ENCODE assay signal across 20 cellular contexts in the genomic region with DNA sequence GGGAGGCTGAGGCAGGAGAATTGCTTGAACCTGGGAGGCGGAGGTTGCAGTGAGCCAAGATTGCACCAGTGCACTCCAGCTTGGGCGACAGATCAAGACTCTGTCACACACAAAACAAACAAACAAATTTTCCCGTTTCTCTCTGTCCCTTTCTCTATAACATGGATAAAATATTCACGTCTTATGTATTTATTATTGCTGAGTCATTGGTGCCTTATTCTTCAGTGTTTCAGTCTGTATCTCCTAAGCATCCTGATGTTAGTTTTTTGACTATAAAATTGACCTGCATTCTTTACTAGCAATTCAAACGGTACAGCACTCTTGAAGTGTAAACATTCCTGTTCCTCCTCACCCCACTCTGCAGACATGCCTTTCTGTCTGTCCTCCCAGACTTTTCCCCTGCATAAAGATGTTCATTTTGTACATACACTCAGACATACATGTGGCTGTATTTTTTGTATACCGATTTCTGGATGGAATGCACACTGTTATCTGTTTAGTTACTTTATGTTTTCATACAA. TPM values are rescaled to one million over a fixed set of nuclear protein-coding genes. Genes with fewer than 3 reads are reported as not detected.
DNase-seq lines count a peak whose midpoint lies in the region; ATAC-seq, FAIRE-seq and TF ChIP-seq lines count a peak whose summit lies in the region.
"Had no signal": no experiment of that assay in that cellular context is flagged by ENCODE, and none has a peak within 500 bp of the region (broad histone marks: within the 10 kb centered on the region; RNA-seq: fewer than 3 reads in every experiment).

No MANE protein-coding gene starts in this region.

- CTCF ChIA-PET in T-cell (lab: Charles Lee) = no interaction called here

- H3K9me3 ChIP-seq in kidney (ENCODE audit: control insufficient read depth in 1 of 2, low read length in 2 of 2) = no peaks in the 10 kb centered on the region
- H3K9me3 ChIP-seq: Caco-2, SJCRH30 had no signal

- no peak overlapping the region for H3K4me3 Mint-ChIP-seq in activated naive CD4-positive, alpha-beta T cell treated with anti-CD3 and anti-CD28 coated beads, Interleukin-2, amount 50 U/mL, for 24 hours
- no peak overlapping the region for H3K4me3 Mint-ChIP-seq in T-cell

- TF ChIP-seq CTCF in fibroblast of villous mesenchyme (IDR thresholded peaks at IDR 0.05; ENCODE audit: insufficient read depth, low read depth, low read length) (no peak), kidney (IDR thresholded peaks at IDR 0.05; ENCODE audit: borderline replicate concordance, extremely low read depth, insufficient read depth) (no peak)

- H3K36me3 ChIP-seq in kidney (ENCODE audit: control insufficient read depth in 1 of 2, insufficient read depth in 2 of 2, low read length in 2 of 2) = peaks cover 4% of the 10 kb centered on the region in 2 donors
- H3K36me3 ChIP-seq: SJCRH30 had no signal

- H3K4me1 Mint-ChIP-seq in activated naive CD4-positive, alpha-beta T cell treated with anti-CD3 and anti-CD28 coated beads, Interleukin-2, amount 50 U/mL, for 24 hours = no peaks in the 10 kb centered on the region
- no peaks in the 10 kb centered on the region for H3K4me1 Mint-ChIP-seq in T-cell

- H3K27ac Mint-ChIP-seq in activated naive CD4-positive, alpha-beta T cell treated with anti-CD3 and anti-CD28 coated beads, Interleukin-2, amount 50 U/mL, for 24 hours = peak overlapping the region; percentile 56
- H3K27ac Mint-ChIP-seq in activated naive CD4-positive, alpha-beta T cell treated with anti-CD3 and anti-CD28 coated beads, Interleukin-2, amount 50 U/mL, for 72 hours = peak overlapping the region in 1 of 2 donors; percentile 64
- peak overlapping the region; percentile 3 to 22 for H3K27ac Mint-ChIP-seq in T-cell

- intact Hi-C loops in kidney (cut with DNase I) = no loop called here

- H3K27me3 Mint-ChIP-seq in activated naive CD4-positive, alpha-beta T cell treated with anti-CD3 and anti-CD28 coated beads, Interleukin-2, amount 50 U/mL, for 24 hours = no peaks in the 10 kb centered on the region
- H3K27me3 Mint-ChIP-seq in T-cell = no peaks in the 10 kb centered on the region

- no peaks in the 10 kb centered on the region for H3K9me3 Mint-ChIP-seq in activated naive CD4-positive, alpha-beta T cell treated with anti-CD3 and anti-CD28 coated beads, Interleukin-2, amount 50 U/mL, for 24 hours
- no peaks in the 10 kb centered on the region for H3K9me3 Mint-ChIP-seq in activated naive CD4-positive, alpha-beta T cell treated with anti-CD3 and anti-CD28 coated beads, Interleukin-2, amount 50 U/mL, for 72 hours
- no peaks in the 10 kb centered on the region for H3K9me3 Mint-ChIP-seq in T-cell

- no peaks in the 10 kb centered on the region for H3K4me1 ChIP-seq in kidney (ENCODE audit: control insufficient read depth in 1 of 2, insufficient read depth in 1 of 2, low read depth in 1 of 2, low read length in 2 of 2)
- H3K4me1 ChIP-seq: Caco-2, SJCRH30 had no signal

- ATAC-seq in activated naive CD4-positive, alpha-beta T cell treated with anti-CD3 and anti-CD28 coated beads, Interleukin-2, amount 50 U/mL, for 72 hours = no peak
- no peak for ATAC-seq in T-cell (replicated peaks in 1 of 4)

- DNase-seq in activated naive CD4-positive, alpha-beta T cell treated with anti-CD3 and anti-CD28 coated beads, Interleukin-2, amount 50 U/mL, for 72 hours (ENCODE audit: low spot score in 2 of 2) = no peak
- no peak for DNase-seq in T-cell
- DNase-seq in fibroblast of villous mesenchyme (ENCODE audit: low read depth) = peak; percentile 3
- DNase-seq in GM19239 (ENCODE audit: insufficient read length, low spot score) = no peak
- DNase-seq in kidney = no peak
- no peak for DNase-seq in hippocampal formation (lab: John Stamatoyannopoulos, UW)
- DNase-seq: ACHN, AML-193, Caco-2, EL, MV-4-11, NCI-H1417 treated with DMSO at 0.1 percent for 48 hours, NCI-H2029 treated with DMSO at 0.1 percent for 48 hours, NCI-H2171 treated with DMSO at 0.1 percent for 48 hours, NCI-H446 treated with DMSO at 0.1 percent for 48 hours, SJCRH30 had no signal

- FAIRE-seq in GM19239 (lab: Jason Lieb, UNC) = no peak
- FAIRE-seq in kidney (lab: Jason Lieb, UNC) = no peak
- FAIRE-seq: HTR-8/SVneo had no signal

- no peak overlapping the region for H3K9ac ChIP-seq in kidney (ENCODE audit: low read length in 2 of 2)

- H3K4me3 ChIP-seq in fibroblast of villous mesenchyme (ENCODE audit: low read depth, low read length) (no peak overlapping the region), kidney (ENCODE audit: low read length in 2 of 2) (no peak overlapping the region)
- H3K4me3 ChIP-seq: SJCRH30 had no signal

- H3K36me3 Mint-ChIP-seq in activated naive CD4-positive, alpha-beta T cell treated with anti-CD3 and anti-CD28 coated beads, Interleukin-2, amount 50 U/mL, for 24 hours = peaks cover 3% of the 10 kb centered on the region
- peaks cover 13 to 15% of the 10 kb centered on the region in 2 donors for H3K36me3 Mint-ChIP-seq in activated naive CD4-positive, alpha-beta T cell treated with anti-CD3 and anti-CD28 coated beads, Interleukin-2, amount 50 U/mL, for 72 hours
- peaks cover 44% of the 10 kb centered on the region for H3K36me3 Mint-ChIP-seq in T-cell

- POLR2A ChIA-PET in T-cell (lab: Charles Lee) = no interaction called here

- H3K27ac ChIP-seq in kidney (ENCODE audit: low read depth in 2 of 2, low read length in 2 of 2) = no peak overlapping the region
- H3K27ac ChIP-seq: HL-60, SJCRH30 had no signal

RNA-seq across cellular contexts. Expression of a gene that starts 16.4 kb away (rescaled TPM):
- total RNA-seq in activated naive CD4-positive, alpha-beta T cell treated with anti-CD3 and anti-CD28 coated beads, Interleukin-2, amount 50 U/mL, for 72 hours = 10 to 100 TPM; 16.8 to 18.7 TPM
- total RNA-seq in T-cell (10 to 100 TPM in 4 of 5 donors, 1 to 10 TPM in 1; 6.0 to 11.9 (median 11.2) TPM), fibroblast of villous mesenchyme (3.5 TPM in 2 replicates), kidney (10.7 TPM)
- polyA plus RNA-seq in kidney (ENCODE audit: insufficient read depth, low read depth, low replicate concordance) = 8.9 TPM

RNA-seq across cellular contexts. Expression of a gene that starts 24.7 kb away (rescaled TPM):
- under 1 TPM; 0.07 to 0.10 TPM for total RNA-seq in activated naive CD4-positive, alpha-beta T cell treated with anti-CD3 and anti-CD28 coated beads, Interleukin-2, amount 50 U/mL, for 72 hours
- under 1 TPM in 3 of 5 donors, not detected in 2; 0.08 to 0.20 (median 0.09) TPM for total RNA-seq in T-cell
- total RNA-seq in fibroblast of villous mesenchyme = not detected in 2 replicates
- 0.31 TPM for total RNA-seq in kidney
- not detected for polyA plus RNA-seq in kidney (ENCODE audit: insufficient read depth, low read depth, low replicate concordance)
- total RNA-seq: Caco-2, H4, SJCRH30 had no signal

RNA-seq across cellular contexts. Expression of a gene that starts 29.4 kb away (rescaled TPM):
- not detected for total RNA-seq in activated naive CD4-positive, alpha-beta T cell treated with anti-CD3 and anti-CD28 coated beads, Interleukin-2, amount 50 U/mL, for 72 hours
- total RNA-seq in T-cell (10 to 100 TPM in 3 of 5 donors, not detected in 2; 11.3 to 18.3 (median 12.4) TPM), fibroblast of villous mesenchyme (not detected in 2 replicates), kidney (41.4 TPM)
- 73.9 TPM for polyA plus RNA-seq in kidney (ENCODE audit: insufficient read depth, low read depth, low replicate concordance)
- total RNA-seq: SJCRH30 had no signal

RNA-seq across cellular contexts. Expression of a gene that starts 38.1 kb away (rescaled TPM):
- not detected for total RNA-seq in activated naive CD4-positive, alpha-beta T cell treated with anti-CD3 and anti-CD28 coated beads, Interleukin-2, amount 50 U/mL, for 72 hours
- total RNA-seq in T-cell = not detected
- not detected in 2 replicates for total RNA-seq in fibroblast of villous mesenchyme
- total RNA-seq in kidney = 0.79 TPM
- 6.3 TPM for polyA plus RNA-seq in kidney (ENCODE audit: insufficient read depth, low read depth, low replicate concordance)
- total RNA-seq: Caco-2, H4, SJCRH30 had no signal
